2 cellular contexts compared by ENCODE assay signal in genomic region chr10:86968994-86969355, GRCh38.
TF ChIP-seq lines count a peak whose summit lies in the region.

No MANE protein-coding gene starts in this region.

TF ChIP-seq in IMR-90, 13 proteins besides CTCF, POLR2A, EP300 and RAD21:
- TF ChIP-seq ELK1 (IDR thresholded peaks at IDR 0.05; ENCODE audit: borderline replicate concordance, low read depth, low read length) (no peak), CHD1 (IDR thresholded peaks at IDR 0.05; ENCODE audit: low read depth, low read length) (no peak), SMC3 (IDR thresholded peaks at IDR 0.05; ENCODE audit: low read depth, low read length) (no peak), MAZ (IDR thresholded peaks at IDR 0.05; ENCODE audit: borderline replicate concordance, low read depth, low read length) (no peak), USF2 (IDR thresholded peaks at IDR 0.05; ENCODE audit: low read depth, low read length) (no peak), FOS (IDR thresholded peaks at IDR 0.05; ENCODE audit: low read depth, low read length) (no peak), MAFK (IDR thresholded peaks at IDR 0.05; ENCODE audit: low read depth, low read length) (no peak)

TF ChIP-seq in endothelial cell of umbilical vein, 7 proteins besides CTCF, POLR2A, EP300 and RAD21:
- TF ChIP-seq POLR2AphosphoS5 (IDR thresholded peaks at IDR 0.05; ENCODE audit: insufficient read depth, low read depth, low read length) (no peak), MAX (IDR thresholded peaks at IDR 0.05; ENCODE audit: insufficient read depth, insufficient read length) (no peak), GATA2 (IDR thresholded peaks at IDR 0.05; ENCODE audit: insufficient read depth, insufficient read length, low read depth, low read length) (no peak), MYC (IDR thresholded peaks at IDR 0.05; ENCODE audit: low read depth, low read length) (no peak), FOS (IDR thresholded peaks at IDR 0.05; ENCODE audit: borderline replicate concordance, insufficient read depth, low read length) (no peak), JUN (IDR thresholded peaks at IDR 0.05; ENCODE audit: borderline replicate concordance, insufficient read depth, insufficient read length, low read depth) (no peak), EZH2 (IDR thresholded peaks at IDR 0.05; ENCODE audit: borderline replicate concordance, low read depth, low read length, severe bottlenecking) (no peak)
